1 cellular context compared by ENCODE assay signal in genomic region chr1:231493421-231494185, GRCh38.
A peak's percentile ranks its signal among the peaks of the same experiment; 100 is the strongest.
TF ChIP-seq lines count a peak whose summit lies in the region.

No MANE protein-coding gene starts in this region.

TF ChIP-seq in K562, 482 proteins besides CTCF, POLR2A, EP300 and RAD21 (continued from another document and continues in another):
- 0 out of 2 replicates have a peak, but pooled peaks have one; percentile 15 for TF ChIP-seq MGA (IDR thresholded peaks at IDR 0.05)
- no peak for TF ChIP-seq ZBTB7A (IDR thresholded peaks at IDR 0.05; ENCODE audit: borderline replicate concordance, control insufficient read depth, low read depth, low read length)
- TF ChIP-seq MEIS2 (IDR thresholded peaks at IDR 0.05; ENCODE audit: partially characterized antibody): peak; percentile 30
- 0 out of 2 replicates have a peak, but pooled peaks have one; percentile 18 for TF ChIP-seq SOX6 (IDR thresholded peaks at IDR 0.05)
- TF ChIP-seq ZBED1 (IDR thresholded peaks at IDR 0.05): no peak
- TF ChIP-seq RBM17 (IDR thresholded peaks at IDR 0.05; ENCODE audit: borderline replicate concordance, low read depth, low read length): no peak
- no peak for TF ChIP-seq FOXJ2 (tag; IDR thresholded peaks at IDR 0.05)
- peak; percentile 89 for TF ChIP-seq PRDM10 (IDR thresholded peaks at IDR 0.05; ENCODE audit: partially characterized antibody)
- TF ChIP-seq ESRRA (IDR thresholded peaks at IDR 0.05; ENCODE audit: borderline replicate concordance, low read depth): 0 out of 2 replicates have a peak, but pooled peaks have one; percentile 32
- TF ChIP-seq NCOR1 (IDR thresholded peaks at IDR 0.05): peak; percentile 12; the same call in 1 of the 2 replicates
- no peak for TF ChIP-seq HNRNPUL1 (IDR thresholded peaks at IDR 0.05; ENCODE audit: low read length)
- peak; percentile 31 to 51; a peak in 2 of 4 replicates for TF ChIP-seq MAZ (CRISPR knock-in tag; conservative IDR thresholded peaks at IDR 0.05 in 1 of 2, IDR thresholded peaks at IDR 0.05 in 1 of 2)
- TF ChIP-seq, protein P1, sequence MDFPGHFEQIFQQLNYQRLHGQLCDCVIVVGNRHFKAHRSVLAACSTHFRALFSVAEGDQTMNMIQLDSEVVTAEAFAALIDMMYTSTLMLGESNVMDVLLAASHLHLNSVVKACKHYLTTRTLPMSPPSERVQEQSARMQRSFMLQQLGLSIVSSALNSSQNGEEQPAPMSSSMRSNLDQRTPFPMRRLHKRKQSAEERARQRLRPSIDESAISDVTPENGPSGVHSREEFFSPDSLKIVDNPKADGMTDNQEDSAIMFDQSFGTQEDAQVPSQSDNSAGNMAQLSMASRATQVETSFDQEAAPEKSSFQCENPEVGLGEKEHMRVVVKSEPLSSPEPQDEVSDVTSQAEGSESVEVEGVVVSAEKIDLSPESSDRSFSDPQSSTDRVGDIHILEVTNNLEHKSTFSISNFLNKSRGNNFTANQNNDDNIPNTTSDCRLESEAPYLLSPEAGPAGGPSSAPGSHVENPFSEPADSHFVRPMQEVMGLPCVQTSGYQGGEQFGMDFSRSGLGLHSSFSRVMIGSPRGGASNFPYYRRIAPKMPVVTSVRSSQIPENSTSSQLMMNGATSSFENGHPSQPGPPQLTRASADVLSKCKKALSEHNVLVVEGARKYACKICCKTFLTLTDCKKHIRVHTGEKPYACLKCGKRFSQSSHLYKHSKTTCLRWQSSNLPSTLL (IDR thresholded peaks at IDR 0.05): no peak
- no peak for TF ChIP-seq HSF4 (CRISPR knock-in tag; IDR thresholded peaks at IDR 0.05; ENCODE audit: borderline replicate concordance)
- TF ChIP-seq RCOR1 (IDR thresholded peaks at IDR 0.05; ENCODE audit: borderline replicate concordance in 1 of 2, low read depth in 2 of 2, low read length in 2 of 2): peak in 1 of 2 experiments; percentile 55; a peak in 1 of 4 replicates
- peak; percentile 37; the same call in 1 of the 2 replicates for TF ChIP-seq VEZF1 (CRISPR knock-in tag; IDR thresholded peaks at IDR 0.05)
- TF ChIP-seq KHSRP (IDR thresholded peaks at IDR 0.05): no peak
- 0 out of 2 replicates have a peak, but pooled peaks have one; percentile 19 for TF ChIP-seq ZBTB40 (IDR thresholded peaks at IDR 0.05)
- no peak for TF ChIP-seq ZBTB40 (CRISPR knock-in tag; IDR thresholded peaks at IDR 0.05)
- 0 out of 4 replicates have a peak, but pooled peaks of 1 of the 2 experiments have one; percentile 12 for TF ChIP-seq FOXK2 (conservative IDR thresholded peaks at IDR 0.05 in 1 of 2, IDR thresholded peaks at IDR 0.05 in 1 of 2; ENCODE audit: low read depth in 2 of 2)
- no peak for TF ChIP-seq SAP30 (IDR thresholded peaks at IDR 0.05; ENCODE audit: borderline replicate concordance, insufficient read depth, low read depth, low read length, poor library complexity, severe bottlenecking)
- TF ChIP-seq POLR2H (tag; IDR thresholded peaks at IDR 0.05; ENCODE audit: low read depth): 0 out of 2 replicates have a peak, but pooled peaks have one; percentile 40
- TF ChIP-seq PRMT5 (CRISPR knock-in tag; IDR thresholded peaks at IDR 0.05): no peak
